13 cellular contexts compared by ENCODE assay signal in the genomic region with DNA sequence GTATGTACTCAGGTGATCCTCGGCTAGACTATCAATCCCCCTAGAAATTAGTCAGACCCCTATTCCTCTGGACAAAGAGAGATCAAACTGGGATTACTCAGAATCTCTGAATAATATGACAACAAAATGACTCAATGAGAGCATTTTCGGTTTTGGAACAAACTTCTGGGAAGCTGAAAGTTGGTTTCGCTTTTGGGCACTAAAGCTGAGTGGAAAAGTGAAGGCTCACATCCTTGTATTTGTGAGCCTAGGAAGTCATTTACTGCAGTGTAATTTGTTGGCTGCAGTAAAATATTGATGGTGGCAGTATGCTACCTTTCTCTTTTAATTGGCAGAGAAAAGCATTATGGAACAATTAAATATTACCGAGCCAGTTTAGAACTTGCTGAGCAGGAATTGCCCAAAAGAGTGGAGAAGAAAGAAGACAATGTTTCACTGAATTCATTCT.
DNase-seq lines count a peak whose midpoint lies in the region; ATAC-seq, FAIRE-seq and TF ChIP-seq lines count a peak whose summit lies in the region.
"Had no signal": no experiment of that assay in that cellular context is flagged by ENCODE, and none has a peak within 500 bp of the region (broad histone marks: within the 10 kb centered on the region; RNA-seq: fewer than 3 reads in every experiment).

No MANE protein-coding gene starts in this region.

- peak overlapping the region; percentile 98 for H3K27ac ChIP-seq in PC-3 (ENCODE audit: low read length)
- H3K27ac ChIP-seq in epithelial cell of prostate, result peak overlapping the region; percentile 85
- H3K27ac ChIP-seq in pancreas, result peak overlapping the region in 2 of 4 donors; percentile 50 to 69
- H3K27ac ChIP-seq: ovary had no signal

- intact Hi-C loops in PC-3 (cut with micrococcal nuclease) (loop anchor here (2.0 to 10.0 kb wide), 3 partner anchors 33 to 215 kb away; no protein-coding TSS in a partner anchor), pancreas (cut with DNase I) (no loop called here)

- peak; percentile 17 for FAIRE-seq in pancreas (lab: Jason Lieb, UNC)

- peaks cover 5% of the 10 kb centered on the region for H3K4me1 Mint-ChIP-seq in WTC11
- H3K4me1 Mint-ChIP-seq: CD4-positive, CD25-positive, alpha-beta regulatory T cell; stimulated activated effector memory CD8-positive, alpha-beta T cell treated with anti-CD3 and anti-CD28 coated beads, Interleukin-12 subunit alpha, Interleukin-12 subunit beta, amount 100 ng/mL, for 72 hours had no signal

- H3K4me3 ChIP-seq in PC-3 (ENCODE audit: low read length) (peak overlapping the region; percentile 66), pancreas (no peak overlapping the region)
- H3K4me3 ChIP-seq: ovary had no signal

- CTCF ChIA-PET in PC-3 (lab: Charles Lee) (no interaction called here), WTC11 (lab: Charles Lee) (no interaction called here)

- no peaks in the 10 kb centered on the region for H3F3A ChIP-seq in PC-3 (ENCODE audit: low read length, unreplicated experiment)

- no peaks in the 10 kb centered on the region for H3K79me2 ChIP-seq in PC-3 (ENCODE audit: low read length)

- H3K4me3 Mint-ChIP-seq in WTC11, result no peak overlapping the region
- H3K4me3 Mint-ChIP-seq: CD4-positive, CD25-positive, alpha-beta regulatory T cell; stimulated activated effector memory CD8-positive, alpha-beta T cell treated with anti-CD3 and anti-CD28 coated beads, Interleukin-12 subunit alpha, Interleukin-12 subunit beta, amount 100 ng/mL, for 72 hours had no signal

- POLR2A ChIA-PET in PC-3 (lab: Charles Lee; ENCODE audit: unreplicated experiment), result no interaction called here
- POLR2A ChIA-PET in WTC11 (lab: Charles Lee), result no interaction called here

- no peaks in the 10 kb centered on the region for H4K20me1 ChIP-seq in PC-3 (ENCODE audit: low read length)

- 46 to 49% methylated on average over 4 of the region's 4 CpGs for WGBS in pancreas, 2 donors

- peak overlapping the region; percentile 82 for H3K9ac ChIP-seq in PC-3 (ENCODE audit: low read length)

- peaks cover 3% of the 10 kb centered on the region; the same call in 1 of the 2 replicates for H3K9me3 Mint-ChIP-seq in WTC11

- peak overlapping the region; percentile 25; the same call in 1 of the 2 replicates for H2AFZ ChIP-seq in PC-3 (ENCODE audit: low read length)

- H3K9me2 ChIP-seq in PC-3 (replicated peaks; ENCODE audit: low read length), result no peaks in the 10 kb centered on the region

- ATAC-seq in PC-3, result peak; percentile 44
- peak; percentile 50 to 80 (median 71) for ATAC-seq in pancreas
- no peak for ATAC-seq in GM18502 (IDR thresholded peaks at IDR 0.05; ENCODE audit: poor library complexity, unreplicated experiment)
- no peak for ATAC-seq in WTC11
- ATAC-seq: stimulated activated effector memory CD8-positive, alpha-beta T cell treated with anti-CD3 and anti-CD28 coated beads, Interleukin-12 subunit alpha, Interleukin-12 subunit beta, amount 100 ng/mL, for 72 hours had no signal

- BruUV-seq in PC-3 (replicated peaks; lab: Mats Ljungman, UMichigan), result no TSS peak

- H3K36me3 Mint-ChIP-seq in WTC11, result peaks cover 5% of the 10 kb centered on the region; the same call in 1 of the 2 replicates
- H3K36me3 Mint-ChIP-seq: CD4-positive, CD25-positive, alpha-beta regulatory T cell; stimulated activated effector memory CD8-positive, alpha-beta T cell treated with anti-CD3 and anti-CD28 coated beads, Interleukin-12 subunit alpha, Interleukin-12 subunit beta, amount 100 ng/mL, for 72 hours had no signal

- H3K36me3 ChIP-seq in PC-3 (ENCODE audit: low read depth, low read length), result no peaks in the 10 kb centered on the region
- no peaks in the 10 kb centered on the region for H3K36me3 ChIP-seq in pancreas
- H3K36me3 ChIP-seq: ovary had no signal

- H3K27ac Mint-ChIP-seq in WTC11, result no peak overlapping the region
- H3K27ac Mint-ChIP-seq: CD4-positive, CD25-positive, alpha-beta regulatory T cell; stimulated activated effector memory CD8-positive, alpha-beta T cell treated with anti-CD3 and anti-CD28 coated beads, Interleukin-12 subunit alpha, Interleukin-12 subunit beta, amount 100 ng/mL, for 72 hours had no signal

- no peak for TF ChIP-seq CTCF in PC-3 (conservative IDR thresholded peaks at IDR 0.05; ENCODE audit: low read depth, low read length)
- TF ChIP-seq CTCF in pancreas (IDR thresholded peaks at IDR 0.05), result no peak
- no peak for TF ChIP-seq CTCF in WTC11 (IDR thresholded peaks at IDR 0.05)

- H3K9me3 ChIP-seq in PC-3 (ENCODE audit: low read length) (no peaks in the 10 kb centered on the region), pancreas (no peaks in the 10 kb centered on the region)
- H3K9me3 ChIP-seq: ovary had no signal

- H3K27me3 Mint-ChIP-seq in WTC11 (ENCODE audit: low read depth), result peaks cover 9% of the 10 kb centered on the region; the same call in 1 of the 2 replicates
- H3K27me3 Mint-ChIP-seq: CD4-positive, CD25-positive, alpha-beta regulatory T cell had no signal

- H3K4me2 ChIP-seq in PC-3 (ENCODE audit: low read length), result peak overlapping the region; percentile 82

- H3K4me1 ChIP-seq in PC-3 (ENCODE audit: insufficient read depth, low read length) (peaks cover 40% of the 10 kb centered on the region), pancreas (peaks cover 0 to 7% (median 0%) of the 10 kb centered on the region in 3 donors)

- no peaks in the 10 kb centered on the region for H3K27me3 ChIP-seq in PC-3 (ENCODE audit: low read length)
- peaks cover 0 to 13% (median 0%) of the 10 kb centered on the region in 4 donors for H3K27me3 ChIP-seq in pancreas
- H3K27me3 ChIP-seq: ovary had no signal

- DNase-seq in DMS53 treated with DMSO at 0.1 percent for 48 hours (lab: John Stamatoyannopoulos, UW; ENCODE audit: unreplicated experiment) (peak; percentile 34), PC-3 (peak; percentile 80), epithelial cell of prostate (ENCODE audit: low read depth, low spot score) (peak; percentile 66), pancreas (no peak), NCI-H1436 treated with DMSO at 0.1 percent for 48 hours (lab: John Stamatoyannopoulos, UW) (no peak), WTC11 (ENCODE audit: low spot score) (no peak), activated gamma-delta T cell (lab: John Stamatoyannopoulos, UW) (no peak)
- DNase-seq: CD4-positive, CD25-positive, alpha-beta regulatory T cell; KG1; NCI-H226; ovary had no signal

TF ChIP-seq in WTC11, 78 proteins besides CTCF, POLR2A, EP300 and RAD21 (continues in another document):
- TF ChIP-seq NFATC4 (CRISPR knock-in tag; IDR thresholded peaks at IDR 0.05), result no peak
- TF ChIP-seq SP1 (CRISPR knock-in tag; conservative IDR thresholded peaks at IDR 0.05), result no peak
- TF ChIP-seq, protein P1, sequence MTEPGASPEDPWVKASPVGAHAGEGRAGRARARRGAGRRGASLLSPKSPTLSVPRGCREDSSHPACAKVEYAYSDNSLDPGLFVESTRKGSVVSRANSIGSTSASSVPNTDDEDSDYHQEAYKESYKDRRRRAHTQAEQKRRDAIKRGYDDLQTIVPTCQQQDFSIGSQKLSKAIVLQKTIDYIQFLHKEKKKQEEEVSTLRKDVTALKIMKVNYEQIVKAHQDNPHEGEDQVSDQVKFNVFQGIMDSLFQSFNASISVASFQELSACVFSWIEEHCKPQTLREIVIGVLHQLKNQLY (CRISPR knock-in tag; IDR thresholded peaks at IDR 0.05), result no peak
- TF ChIP-seq TP53 (CRISPR knock-in tag; IDR thresholded peaks at IDR 0.05), result no peak
- TF ChIP-seq, protein P2, sequence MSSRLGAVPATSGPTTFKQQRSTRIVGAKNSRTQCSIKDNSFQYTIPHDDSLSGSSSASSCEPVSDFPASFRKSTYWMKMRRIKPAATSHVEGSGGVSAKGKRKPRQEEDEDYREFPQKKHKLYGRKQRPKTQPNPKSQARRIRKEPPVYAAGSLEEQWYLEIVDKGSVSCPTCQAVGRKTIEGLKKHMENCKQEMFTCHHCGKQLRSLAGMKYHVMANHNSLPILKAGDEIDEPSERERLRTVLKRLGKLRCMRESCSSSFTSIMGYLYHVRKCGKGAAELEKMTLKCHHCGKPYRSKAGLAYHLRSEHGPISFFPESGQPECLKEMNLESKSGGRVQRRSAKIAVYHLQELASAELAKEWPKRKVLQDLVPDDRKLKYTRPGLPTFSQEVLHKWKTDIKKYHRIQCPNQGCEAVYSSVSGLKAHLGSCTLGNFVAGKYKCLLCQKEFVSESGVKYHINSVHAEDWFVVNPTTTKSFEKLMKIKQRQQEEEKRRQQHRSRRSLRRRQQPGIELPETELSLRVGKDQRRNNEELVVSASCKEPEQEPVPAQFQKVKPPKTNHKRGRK (CRISPR knock-in tag; IDR thresholded peaks at IDR 0.05; ENCODE audit: borderline replicate concordance), result no peak
- TF ChIP-seq ZNF317 (CRISPR knock-in tag; IDR thresholded peaks at IDR 0.05; ENCODE audit: borderline replicate concordance, low read depth), result no peak
- TF ChIP-seq PRRX2 (CRISPR knock-in tag; IDR thresholded peaks at IDR 0.05), result no peak
- TF ChIP-seq, protein P3, sequence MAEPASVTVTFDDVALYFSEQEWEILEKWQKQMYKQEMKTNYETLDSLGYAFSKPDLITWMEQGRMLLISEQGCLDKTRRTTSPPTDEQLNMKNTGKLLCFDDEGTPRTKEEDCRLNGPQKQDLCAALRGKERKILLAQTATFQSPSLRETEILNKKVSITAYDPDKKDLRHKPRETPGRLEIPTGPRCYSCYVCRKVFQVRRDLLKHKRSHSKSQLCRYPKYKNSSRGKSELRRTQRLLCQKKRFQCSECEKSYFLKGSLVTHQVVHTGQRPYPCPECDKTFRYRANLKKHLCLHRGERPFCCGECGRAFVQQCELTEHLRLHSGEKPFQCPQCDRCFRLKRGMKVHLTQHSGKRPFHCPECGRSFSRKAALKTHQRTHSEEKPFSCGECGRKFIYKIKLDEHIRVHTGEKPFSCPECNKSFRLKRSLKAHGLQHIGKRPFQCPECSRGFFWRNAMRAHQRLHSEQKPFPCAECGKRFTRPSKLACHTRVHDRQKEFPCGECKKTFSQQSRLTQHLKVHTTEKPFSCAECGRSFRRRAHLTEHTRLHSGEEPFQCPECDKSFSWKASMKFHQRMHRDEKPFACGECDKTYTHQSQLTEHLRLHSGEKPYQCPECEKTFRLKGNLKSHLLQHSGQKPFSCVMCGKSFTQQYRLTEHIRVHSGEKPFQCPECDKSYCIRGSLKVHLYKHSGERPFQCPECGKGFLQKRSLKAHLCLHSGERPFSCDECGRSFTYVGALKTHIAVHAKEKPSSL (CRISPR knock-in tag; conservative IDR thresholded peaks at IDR 0.05), result no peak
- TF ChIP-seq GABPB1 (CRISPR knock-in tag; IDR thresholded peaks at IDR 0.05), result no peak

Comparison
In these comparisons a context has a peak if more than half of its experiments do, and no peak if none do; other contexts are left out.
1. DNase-seq: peak in DMS53 treated with DMSO at 0.1 percent for 48 hours (single experiment), PC-3 (single experiment) and epithelial cell of prostate (single experiment); none in pancreas (0 of 6), NCI-H1436 treated with DMSO at 0.1 percent for 48 hours (single experiment), WTC11 (single experiment) and activated gamma-delta T cell (single experiment).
2. ATAC-seq: peak in PC-3 (single experiment) and pancreas (4 of 4); none in GM18502 (single experiment) and WTC11 (single experiment).